Comparison of ENCODE assay signal across 1 cellular context in genomic region chr22:32532819-32533128, GRCh38.
TF ChIP-seq lines count a peak whose summit lies in the region.

No MANE protein-coding gene starts in this region.

TF ChIP-seq in HepG2, 621 proteins besides CTCF, POLR2A, EP300 and RAD21 (continued from another document and continues in another):
- TF ChIP-seq, protein P1, sequence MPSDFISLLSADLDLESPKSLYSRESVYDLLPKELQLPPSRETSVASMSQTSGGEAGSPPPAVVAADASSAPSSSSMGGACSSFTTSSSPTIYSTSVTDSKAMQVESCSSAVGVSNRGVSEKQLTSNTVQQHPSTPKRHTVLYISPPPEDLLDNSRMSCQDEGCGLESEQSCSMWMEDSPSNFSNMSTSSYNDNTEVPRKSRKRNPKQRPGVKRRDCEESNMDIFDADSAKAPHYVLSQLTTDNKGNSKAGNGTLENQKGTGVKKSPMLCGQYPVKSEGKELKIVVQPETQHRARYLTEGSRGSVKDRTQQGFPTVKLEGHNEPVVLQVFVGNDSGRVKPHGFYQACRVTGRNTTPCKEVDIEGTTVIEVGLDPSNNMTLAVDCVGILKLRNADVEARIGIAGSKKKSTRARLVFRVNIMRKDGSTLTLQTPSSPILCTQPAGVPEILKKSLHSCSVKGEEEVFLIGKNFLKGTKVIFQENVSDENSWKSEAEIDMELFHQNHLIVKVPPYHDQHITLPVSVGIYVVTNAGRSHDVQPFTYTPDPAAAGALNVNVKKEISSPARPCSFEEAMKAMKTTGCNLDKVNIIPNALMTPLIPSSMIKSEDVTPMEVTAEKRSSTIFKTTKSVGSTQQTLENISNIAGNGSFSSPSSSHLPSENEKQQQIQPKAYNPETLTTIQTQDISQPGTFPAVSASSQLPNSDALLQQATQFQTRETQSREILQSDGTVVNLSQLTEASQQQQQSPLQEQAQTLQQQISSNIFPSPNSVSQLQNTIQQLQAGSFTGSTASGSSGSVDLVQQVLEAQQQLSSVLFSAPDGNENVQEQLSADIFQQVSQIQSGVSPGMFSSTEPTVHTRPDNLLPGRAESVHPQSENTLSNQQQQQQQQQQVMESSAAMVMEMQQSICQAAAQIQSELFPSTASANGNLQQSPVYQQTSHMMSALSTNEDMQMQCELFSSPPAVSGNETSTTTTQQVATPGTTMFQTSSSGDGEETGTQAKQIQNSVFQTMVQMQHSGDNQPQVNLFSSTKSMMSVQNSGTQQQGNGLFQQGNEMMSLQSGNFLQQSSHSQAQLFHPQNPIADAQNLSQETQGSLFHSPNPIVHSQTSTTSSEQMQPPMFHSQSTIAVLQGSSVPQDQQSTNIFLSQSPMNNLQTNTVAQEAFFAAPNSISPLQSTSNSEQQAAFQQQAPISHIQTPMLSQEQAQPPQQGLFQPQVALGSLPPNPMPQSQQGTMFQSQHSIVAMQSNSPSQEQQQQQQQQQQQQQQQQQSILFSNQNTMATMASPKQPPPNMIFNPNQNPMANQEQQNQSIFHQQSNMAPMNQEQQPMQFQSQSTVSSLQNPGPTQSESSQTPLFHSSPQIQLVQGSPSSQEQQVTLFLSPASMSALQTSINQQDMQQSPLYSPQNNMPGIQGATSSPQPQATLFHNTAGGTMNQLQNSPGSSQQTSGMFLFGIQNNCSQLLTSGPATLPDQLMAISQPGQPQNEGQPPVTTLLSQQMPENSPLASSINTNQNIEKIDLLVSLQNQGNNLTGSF (CRISPR knock-in tag; IDR thresholded peaks at IDR 0.05), result no peak
- TF ChIP-seq TCF12 (IDR thresholded peaks at IDR 0.05) (no peak), TCF12 (CRISPR knock-in tag; IDR thresholded peaks at IDR 0.05) (no peak), SMARCE1 (IDR thresholded peaks at IDR 0.05; ENCODE audit: borderline replicate concordance) (no peak), ZSCAN25 (CRISPR knock-in tag; IDR thresholded peaks at IDR 0.05) (no peak), ZNF670 (CRISPR knock-in tag; IDR thresholded peaks at IDR 0.05; ENCODE audit: borderline replicate concordance) (no peak), ZHX2 (IDR thresholded peaks at IDR 0.05; ENCODE audit: low read depth) (0 out of 2 replicates have a peak, but pooled peaks have one; percentile 55), ZHX2 (CRISPR knock-in tag; IDR thresholded peaks at IDR 0.05; ENCODE audit: borderline replicate concordance) (no peak), MEIS2 (CRISPR knock-in tag; IDR thresholded peaks at IDR 0.05) (no peak), ZNF550 (CRISPR knock-in tag; IDR thresholded peaks at IDR 0.05; ENCODE audit: borderline replicate concordance) (no peak), NCOA5 (CRISPR knock-in tag; IDR thresholded peaks at IDR 0.05) (no peak), HCFC1 (IDR thresholded peaks at IDR 0.05; ENCODE audit: low read depth, low read length) (no peak), CHD2 (IDR thresholded peaks at IDR 0.05; ENCODE audit: low read depth, low read length) (no peak), NFE2L1 (CRISPR knock-in tag; IDR thresholded peaks at IDR 0.05; ENCODE audit: borderline replicate concordance) (no peak), MTA3 (CRISPR knock-in tag; IDR thresholded peaks at IDR 0.05) (no peak), POLR2AphosphoS2 (IDR thresholded peaks at IDR 0.05; ENCODE audit: low read depth, low read length) (no peak), ZNF768 (CRISPR knock-in tag; IDR thresholded peaks at IDR 0.05) (no peak), ZNF7 (CRISPR knock-in tag; IDR thresholded peaks at IDR 0.05) (no peak), KDM1A (CRISPR knock-in tag; IDR thresholded peaks at IDR 0.05) (0 out of 2 replicates have a peak, but pooled peaks have one; percentile 24), ZNF432 (CRISPR knock-in tag; IDR thresholded peaks at IDR 0.05; ENCODE audit: borderline replicate concordance) (no peak), MYNN (CRISPR knock-in tag; IDR thresholded peaks at IDR 0.05; ENCODE audit: low read depth) (no peak), BRCA1 (CRISPR knock-in tag; IDR thresholded peaks at IDR 0.05) (no peak), NPAS2 (CRISPR knock-in tag; IDR thresholded peaks at IDR 0.05; ENCODE audit: borderline replicate concordance) (0 out of 2 replicates have a peak, but pooled peaks have one; percentile 94), IKZF4 (CRISPR knock-in tag; IDR thresholded peaks at IDR 0.05; ENCODE audit: borderline replicate concordance, low read depth, not compliant biosample characterization) (peak; percentile 47), ZNF644 (CRISPR knock-in tag; IDR thresholded peaks at IDR 0.05; ENCODE audit: low read depth) (peak; percentile 57; the same call in 1 of the 2 replicates), MIER3 (CRISPR knock-in tag; IDR thresholded peaks at IDR 0.05; ENCODE audit: borderline replicate concordance) (no peak), DNMT3B (CRISPR knock-in tag; conservative IDR thresholded peaks at IDR 0.05) (no peak), CHD4 (IDR thresholded peaks at IDR 0.05; ENCODE audit: borderline replicate concordance, low read length) (no peak), ZNF530 (CRISPR knock-in tag; IDR thresholded peaks at IDR 0.05; ENCODE audit: low read depth) (no peak)
- TF ChIP-seq, protein P2, sequence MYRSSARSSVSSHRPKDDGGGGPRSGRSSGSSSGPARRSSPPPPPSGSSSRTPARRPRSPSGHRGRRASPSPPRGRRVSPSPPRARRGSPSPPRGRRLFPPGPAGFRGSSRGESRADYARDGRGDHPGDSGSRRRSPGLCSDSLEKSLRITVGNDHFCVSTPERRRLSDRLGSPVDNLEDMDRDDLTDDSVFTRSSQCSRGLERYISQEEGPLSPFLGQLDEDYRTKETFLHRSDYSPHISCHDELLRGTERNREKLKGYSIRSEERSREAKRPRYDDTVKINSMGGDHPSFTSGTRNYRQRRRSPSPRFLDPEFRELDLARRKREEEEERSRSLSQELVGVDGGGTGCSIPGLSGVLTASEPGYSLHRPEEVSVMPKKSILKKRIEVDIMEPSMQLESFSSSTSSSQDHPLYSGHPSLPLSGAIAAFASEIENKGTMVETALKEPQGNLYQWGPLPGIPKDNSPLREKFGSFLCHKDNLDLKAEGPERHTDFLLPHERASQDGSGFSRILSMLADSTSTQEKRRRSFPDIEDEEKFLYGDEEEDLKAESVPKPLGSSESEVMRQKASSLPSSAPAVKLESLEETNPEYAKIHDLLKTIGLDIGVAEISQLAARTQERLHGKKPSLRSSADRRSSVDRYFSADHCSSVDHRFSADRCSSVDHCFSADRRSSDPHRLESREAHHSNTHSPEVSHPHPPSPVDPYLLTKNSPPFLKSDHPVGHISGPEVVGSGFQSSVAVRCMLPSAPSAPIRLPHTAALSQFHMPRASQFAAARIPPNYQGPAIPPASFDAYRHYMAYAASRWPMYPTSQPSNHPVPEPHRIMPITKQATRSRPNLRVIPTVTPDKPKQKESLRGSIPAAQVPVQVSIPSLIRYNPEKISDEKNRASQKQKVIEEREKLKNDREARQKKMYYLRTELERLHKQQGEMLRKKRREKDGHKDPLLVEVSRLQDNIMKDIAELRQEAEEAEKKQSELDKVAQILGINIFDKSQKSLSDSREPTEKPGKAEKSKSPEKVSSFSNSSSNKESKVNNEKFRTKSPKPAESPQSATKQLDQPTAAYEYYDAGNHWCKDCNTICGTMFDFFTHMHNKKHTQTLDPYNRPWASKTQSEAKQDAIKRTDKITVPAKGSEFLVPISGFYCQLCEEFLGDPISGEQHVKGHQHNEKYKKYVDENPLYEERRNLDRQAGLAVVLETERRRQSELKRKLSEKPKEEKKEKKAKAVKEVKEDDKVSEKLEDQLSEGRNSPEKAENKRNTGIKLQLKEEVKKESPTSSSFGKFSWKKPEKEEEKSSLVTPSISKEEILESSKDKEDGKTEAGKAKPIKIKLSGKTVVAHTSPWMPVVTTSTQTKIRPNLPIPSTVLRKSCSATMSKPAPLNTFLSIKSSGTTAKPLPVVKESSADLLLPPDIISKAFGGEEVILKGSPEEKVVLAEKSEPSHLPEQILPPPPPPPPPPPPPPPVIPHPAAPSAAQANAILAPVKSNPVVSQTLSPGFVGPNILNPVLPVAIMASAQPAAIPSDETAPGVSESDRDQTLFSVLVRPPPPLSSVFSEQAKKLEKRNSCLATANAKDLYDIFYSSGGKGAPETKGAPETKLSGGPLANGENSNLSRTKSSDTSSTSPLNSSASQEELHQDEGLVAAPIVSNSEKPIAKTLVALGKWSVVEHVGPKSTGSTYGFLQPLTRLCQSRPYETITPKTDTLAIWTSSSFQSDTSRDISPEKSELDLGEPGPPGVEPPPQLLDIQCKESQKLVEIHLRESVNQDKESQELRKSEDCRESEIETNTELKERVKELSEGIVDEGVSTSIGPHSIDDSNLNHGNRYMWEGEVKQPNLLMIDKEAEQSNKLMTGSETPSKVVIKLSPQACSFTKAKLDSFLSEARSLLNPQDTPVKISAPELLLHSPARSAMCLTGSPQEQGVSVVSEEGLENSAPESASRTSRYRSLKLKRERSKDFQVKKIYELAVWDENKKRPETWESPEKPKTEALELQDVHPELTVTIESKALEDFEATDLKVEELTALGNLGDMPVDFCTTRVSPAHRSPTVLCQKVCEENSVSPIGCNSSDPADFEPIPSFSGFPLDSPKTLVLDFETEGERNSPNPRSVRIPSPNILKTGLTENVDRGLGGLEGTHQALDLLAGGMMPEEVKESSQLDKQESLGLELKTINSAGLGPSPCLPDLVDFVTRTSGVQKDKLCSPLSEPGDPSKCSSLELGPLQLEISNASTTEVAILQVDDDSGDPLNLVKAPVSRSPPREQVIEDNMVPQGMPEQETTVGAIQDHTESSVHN (CRISPR knock-in tag; IDR thresholded peaks at IDR 0.05), result no peak
- TF ChIP-seq, protein P3, sequence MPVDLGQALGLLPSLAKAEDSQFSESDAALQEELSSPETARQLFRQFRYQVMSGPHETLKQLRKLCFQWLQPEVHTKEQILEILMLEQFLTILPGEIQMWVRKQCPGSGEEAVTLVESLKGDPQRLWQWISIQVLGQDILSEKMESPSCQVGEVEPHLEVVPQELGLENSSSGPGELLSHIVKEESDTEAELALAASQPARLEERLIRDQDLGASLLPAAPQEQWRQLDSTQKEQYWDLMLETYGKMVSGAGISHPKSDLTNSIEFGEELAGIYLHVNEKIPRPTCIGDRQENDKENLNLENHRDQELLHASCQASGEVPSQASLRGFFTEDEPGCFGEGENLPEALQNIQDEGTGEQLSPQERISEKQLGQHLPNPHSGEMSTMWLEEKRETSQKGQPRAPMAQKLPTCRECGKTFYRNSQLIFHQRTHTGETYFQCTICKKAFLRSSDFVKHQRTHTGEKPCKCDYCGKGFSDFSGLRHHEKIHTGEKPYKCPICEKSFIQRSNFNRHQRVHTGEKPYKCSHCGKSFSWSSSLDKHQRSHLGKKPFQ (CRISPR knock-in tag; IDR thresholded peaks at IDR 0.05; ENCODE audit: insufficient replicate concordance), result peak; percentile 95
- TF ChIP-seq, protein P4, sequence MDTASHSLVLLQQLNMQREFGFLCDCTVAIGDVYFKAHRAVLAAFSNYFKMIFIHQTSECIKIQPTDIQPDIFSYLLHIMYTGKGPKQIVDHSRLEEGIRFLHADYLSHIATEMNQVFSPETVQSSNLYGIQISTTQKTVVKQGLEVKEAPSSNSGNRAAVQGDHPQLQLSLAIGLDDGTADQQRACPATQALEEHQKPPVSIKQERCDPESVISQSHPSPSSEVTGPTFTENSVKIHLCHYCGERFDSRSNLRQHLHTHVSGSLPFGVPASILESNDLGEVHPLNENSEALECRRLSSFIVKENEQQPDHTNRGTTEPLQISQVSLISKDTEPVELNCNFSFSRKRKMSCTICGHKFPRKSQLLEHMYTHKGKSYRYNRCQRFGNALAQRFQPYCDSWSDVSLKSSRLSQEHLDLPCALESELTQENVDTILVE (CRISPR knock-in tag; IDR thresholded peaks at IDR 0.05), result no peak
- TF ChIP-seq, protein P5, sequence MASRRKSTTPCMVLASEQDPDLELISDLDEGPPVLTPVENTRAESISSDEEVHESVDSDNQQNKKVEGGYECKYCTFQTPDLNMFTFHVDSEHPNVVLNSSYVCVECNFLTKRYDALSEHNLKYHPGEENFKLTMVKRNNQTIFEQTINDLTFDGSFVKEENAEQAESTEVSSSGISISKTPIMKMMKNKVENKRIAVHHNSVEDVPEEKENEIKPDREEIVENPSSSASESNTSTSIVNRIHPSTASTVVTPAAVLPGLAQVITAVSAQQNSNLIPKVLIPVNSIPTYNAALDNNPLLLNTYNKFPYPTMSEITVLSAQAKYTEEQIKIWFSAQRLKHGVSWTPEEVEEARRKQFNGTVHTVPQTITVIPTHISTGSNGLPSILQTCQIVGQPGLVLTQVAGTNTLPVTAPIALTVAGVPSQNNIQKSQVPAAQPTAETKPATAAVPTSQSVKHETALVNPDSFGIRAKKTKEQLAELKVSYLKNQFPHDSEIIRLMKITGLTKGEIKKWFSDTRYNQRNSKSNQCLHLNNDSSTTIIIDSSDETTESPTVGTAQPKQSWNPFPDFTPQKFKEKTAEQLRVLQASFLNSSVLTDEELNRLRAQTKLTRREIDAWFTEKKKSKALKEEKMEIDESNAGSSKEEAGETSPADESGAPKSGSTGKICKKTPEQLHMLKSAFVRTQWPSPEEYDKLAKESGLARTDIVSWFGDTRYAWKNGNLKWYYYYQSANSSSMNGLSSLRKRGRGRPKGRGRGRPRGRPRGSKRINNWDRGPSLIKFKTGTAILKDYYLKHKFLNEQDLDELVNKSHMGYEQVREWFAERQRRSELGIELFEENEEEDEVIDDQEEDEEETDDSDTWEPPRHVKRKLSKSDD (CRISPR knock-in tag; IDR thresholded peaks at IDR 0.05; ENCODE audit: low read depth), result no peak
